27 cellular contexts compared by ENCODE assay signal in genomic region chr4:127777487-127777886, GRCh38. TPM values are rescaled to one million over a fixed set of nuclear protein-coding genes. Genes with fewer than 3 reads are reported as not detected.
"Had no signal": no experiment of that assay in that cellular context is flagged by ENCODE, and none has a peak within 500 bp of the region (broad histone marks: within the 10 kb centered on the region; RNA-seq: fewer than 3 reads in every experiment).

No MANE protein-coding gene starts in this region.

- H3K4me3 ChIP-seq: ascending aorta, SJCRH30, SK-N-MC had no signal

- H3K36me3 ChIP-seq: ascending aorta, SJCRH30 had no signal

- H3K4me1 ChIP-seq: ascending aorta, SJCRH30 had no signal

- H3K27me3 ChIP-seq: ascending aorta, SJCRH30 had no signal

- DNase-seq: activated CD4-positive, alpha-beta T cell treated with anti-CD3 and anti-CD28 coated beads, Interleukin-2, amount 10 ng/mL, durations not matched to agents 24 days and 14 days; activated CD4-positive, alpha-beta T cell treated with anti-CD3 and anti-CD28 coated beads, Interleukin-2, amount 50 U/mL, for 4 hours; activated CD8-positive, alpha-beta T cell treated with anti-CD3 and anti-CD28 coated beads for 36 hours; activated gamma-delta T cell; activated naive CD4-positive, alpha-beta T cell treated with Interleukin-2 at 50 U/mL for 16 hours; activated naive CD8-positive, alpha-beta T cell treated with anti-CD3 and anti-CD28 coated beads, Interleukin-2, amount 10 ng/mL, durations not matched to agents 7 days and 5 days; activated T-cell treated with anti-CD3 and anti-CD28 coated beads, Interleukin-2, amount 50 U/mL, for 24 hours; amygdala; NCI-H1694; NCI-H1930; NCI-H2081 treated with DMSO at 0.1 percent for 48 hours; NCI-H524 treated with DMSO at 0.1 percent for 48 hours; NCI-H748 treated with DMSO at 0.1 percent for 48 hours; SHP77; T1000 had no signal

- H3K27ac ChIP-seq: ascending aorta, SJCRH30, SK-N-MC had no signal

- ATAC-seq: activated CD8-positive, alpha-beta T cell treated with anti-CD3 and anti-CD28 coated beads for 36 hours had no signal

RNA-seq across cellular contexts. Expression of gene HSPA4L, which starts 4.6 kb away (rescaled TPM):
- total RNA-seq: OCI-LY7 had no signal

RNA-seq across cellular contexts. Expression of gene SLC25A31, which starts 47.3 kb away (rescaled TPM):
- total RNA-seq: activated CD4-positive, alpha-beta T cell treated with anti-CD3 and anti-CD28 coated beads, Interleukin-2, amount 10 ng/mL, durations not matched to agents 24 days and 14 days; activated CD8-positive, alpha-beta memory T cell treated with anti-CD3 and anti-CD28 coated beads for 36 hours; activated CD8-positive, alpha-beta T cell treated with anti-CD3 and anti-CD28 coated beads for 36 hours; activated naive CD8-positive, alpha-beta T cell treated with anti-CD3 and anti-CD28 coated beads, Interleukin-2, amount 10 ng/mL, durations not matched to agents 7 days and 5 days; activated T-helper 2 cell treated with anti-CD3 and anti-CD28 coated beads, Interferon-gamma antibody, Interleukin-2, Interleukin-4, amounts not matched to agents 10 μg/mL and 5 μg/mL and 100 μg/mL, durations not matched to agents 14 hours and 24 hours and 36 hours; ascending aorta; cardiac septum; M059J; NCI-H460; OCI-LY7; SJCRH30; T-helper 1 cell treated with Interleukin-12 subunit alpha and Interleukin-12 subunit beta and Interleukin-4 antibody, amounts not matched to agents 30 ng/mL and 1 ng/mL, for 36 hours; T-helper 2 cell treated with Interferon-gamma antibody and Interleukin-4, amounts not matched to agents 100 ng/mL and 5 ng/mL, for 36 hours had no signal
- polyA plus RNA-seq: adipose tissue had no signal
